Comparison of ENCODE assay signal across 23 cellular contexts in genomic region chr3:42801048-42801620, GRCh38. TPM values are rescaled to one million over a fixed set of nuclear protein-coding genes. Genes with fewer than 3 reads are reported as not detected.
A peak's percentile ranks its signal among the peaks of the same experiment; 100 is the strongest.
DNase-seq lines count a peak whose midpoint lies in the region; ATAC-seq and TF ChIP-seq lines count a peak whose summit lies in the region.
"Had no signal": no experiment of that assay in that cellular context is flagged by ENCODE, and none has a peak within 500 bp of the region (broad histone marks: within the 10 kb centered on the region; RNA-seq: fewer than 3 reads in every experiment).

No MANE protein-coding gene starts in this region.

- H4K20me1 ChIP-seq in Karpas-422 (ENCODE audit: insufficient read depth, low read depth, low read length) = no peaks in the 10 kb centered on the region

- no peak for TF ChIP-seq POLR2A in gastrocnemius medialis (IDR thresholded peaks at IDR 0.05)

- TF ChIP-seq CTCF in WTC11 (IDR thresholded peaks at IDR 0.05) (no peak), gastrocnemius medialis (IDR thresholded peaks at IDR 0.05 in 4 of 5, conservative IDR thresholded peaks at IDR 0.05 in 1 of 5) (no peak), BE2C (IDR thresholded peaks at IDR 0.05; ENCODE audit: low read depth, low read length) (no peak)

- POLR2A ChIA-PET in WTC11 (lab: Charles Lee) = no interaction called here

- H3K9me2 ChIP-seq in Karpas-422 (replicated peaks; ENCODE audit: insufficient read depth, low read length) = no peaks in the 10 kb centered on the region

- H3K27me3 Mint-ChIP-seq in WTC11 (ENCODE audit: low read depth) = peaks cover 16% of the 10 kb centered on the region

- no peak overlapping the region for H3K4me3 Mint-ChIP-seq in WTC11
- H3K4me3 Mint-ChIP-seq: activated CD4-positive, alpha-beta memory T cell treated with anti-CD3 and anti-CD28 coated beads, Interleukin-2, amount 10 ng/mL, durations not matched to agents 7 days and 5 days; CD8-positive, alpha-beta memory T cell; natural killer cell had no signal

- H3K27ac Mint-ChIP-seq in WTC11 = 0 out of 2 replicates have a peak overlapping the region, but pooled peaks have one; percentile 64
- H3K27ac Mint-ChIP-seq: activated CD4-positive, alpha-beta memory T cell treated with anti-CD3 and anti-CD28 coated beads, Interleukin-2, amount 10 ng/mL, durations not matched to agents 7 days and 5 days; natural killer cell had no signal

- CTCF ChIA-PET in WTC11 (lab: Charles Lee) = interaction anchor here (2.2 kb wide), 1 partner anchor 30 kb away, joined by 6 read pairs; no protein-coding TSS in a partner anchor

- H3K36me3 Mint-ChIP-seq in WTC11 = peaks cover 13% of the 10 kb centered on the region
- H3K36me3 Mint-ChIP-seq: natural killer cell had no signal

- DNase-seq in Karpas-422 (no peak), WTC11 (ENCODE audit: low spot score) (no peak), left colon (no peak), gastrocnemius medialis (no peak), AG08395 (ENCODE audit: low spot score) (no peak), GF-D8 (lab: John Stamatoyannopoulos, UW) (no peak), BE2C (no peak)
- DNase-seq in activated CD8-positive, alpha-beta memory T cell treated with anti-CD3 and anti-CD28 coated beads for 24 hours = no peak
- DNase-seq: activated CD4-positive, alpha-beta memory T cell treated with anti-CD3 and anti-CD28 coated beads, Interleukin-2, amount 10 ng/mL, durations not matched to agents 7 days and 5 days; activated CD4-positive, CD25-positive, alpha-beta regulatory T cell; activated gamma-delta T cell; activated T-cell treated with anti-CD3 and anti-CD28 coated beads for 4 hours; CD8-positive, alpha-beta memory T cell; GDM1; head of caudate nucleus; natural killer cell; NCI-H510A treated with DMSO at 0.1 percent for 48 hours; NK-92 treated with Interleukin-12 subunit alpha and Interleukin-12 subunit beta, amount 100 ng/mL, for 24 hours; stimulated activated CD4-positive, alpha-beta T cell treated with anti-CD3 and anti-CD28 coated beads, Interleukin-1b, Interleukin-23, amount 100 ng/mL, for 48 hours; T1000 had no signal

- no peak overlapping the region for H3K9ac ChIP-seq in Karpas-422 (ENCODE audit: low read length)

- H3K4me3 ChIP-seq in Karpas-422 (ENCODE audit: low read length) (no peak overlapping the region), gastrocnemius medialis (no peak overlapping the region), BE2C (ENCODE audit: low read depth, low read length) (no peak overlapping the region)

- peak overlapping the region; percentile 95 for H3K4me2 ChIP-seq in Karpas-422 (ENCODE audit: low read depth, low read length, poor library complexity, severe bottlenecking)

- intact Hi-C loops in left colon (cut with DNase I, micrococcal nuclease) = no loop called here
- intact Hi-C loops in gastrocnemius medialis (cut with DNase I; ENCODE audit: low total_unique reads) = loop anchor here (10.0 kb wide), 1 partner anchor 1586 kb away; no protein-coding TSS in a partner anchor

- H3K79me2 ChIP-seq in Karpas-422 (ENCODE audit: low read length) = peaks cover 58% of the 10 kb centered on the region

- H3K4me1 ChIP-seq in Karpas-422 (ENCODE audit: low read length) = peaks cover 43% of the 10 kb centered on the region
- peaks cover 36 to 41% of the 10 kb centered on the region in 2 donors for H3K4me1 ChIP-seq in gastrocnemius medialis
- H3K4me1 ChIP-seq in BE2C = no peaks in the 10 kb centered on the region; the same call in 1 of the 2 replicates

- H3K27me3 ChIP-seq in Karpas-422 (ENCODE audit: low read length) = no peaks in the 10 kb centered on the region
- H3K27me3 ChIP-seq in gastrocnemius medialis = no peaks in the 10 kb centered on the region
- no peaks in the 10 kb centered on the region for H3K27me3 ChIP-seq in BE2C

- ATAC-seq in WTC11 = no peak
- ATAC-seq in left colon = peak; percentile 19
- ATAC-seq in gastrocnemius medialis = no peak
- ATAC-seq: HCT116, natural killer cell, SK-N-SH treated with all-trans-retinoic acid at 6 μM for 48 hours had no signal

- peaks cover 7% of the 10 kb centered on the region; the same call in 1 of the 2 replicates for H3K36me3 ChIP-seq in Karpas-422 (ENCODE audit: insufficient read depth, low read length)
- no peaks in the 10 kb centered on the region for H3K36me3 ChIP-seq in gastrocnemius medialis
- no peaks in the 10 kb centered on the region for H3K36me3 ChIP-seq in BE2C

- no peaks in the 10 kb centered on the region for H3K9me3 ChIP-seq in Karpas-422 (ENCODE audit: low read length)
- no peaks in the 10 kb centered on the region for H3K9me3 ChIP-seq in gastrocnemius medialis
- H3K9me3 ChIP-seq in BE2C = no peaks in the 10 kb centered on the region

- in situ Hi-C loops in gastrocnemius medialis (cut with MboI; ENCODE audit: low sequenced_read_pairs in 4 of 4) = no loop called here

- no peaks in the 10 kb centered on the region for H3K9me3 Mint-ChIP-seq in WTC11
- H3K9me3 Mint-ChIP-seq: activated CD4-positive, alpha-beta memory T cell treated with anti-CD3 and anti-CD28 coated beads, Interleukin-2, amount 10 ng/mL, durations not matched to agents 7 days and 5 days; CD8-positive, alpha-beta memory T cell; natural killer cell had no signal

- peaks cover 38% of the 10 kb centered on the region for H3K4me1 Mint-ChIP-seq in WTC11

- H2AFZ ChIP-seq in Karpas-422 (ENCODE audit: low read length) = no peak overlapping the region

- H3K27ac ChIP-seq in Karpas-422 (ENCODE audit: low read length) (no peak overlapping the region; the same call in 1 of the 2 replicates), gastrocnemius medialis (peak overlapping the region; percentile 2 to 97 (median 58))

TF ChIP-seq in WTC11, 78 proteins besides CTCF, POLR2A, EP300 and RAD21 (continues in another document):
- no peak for TF ChIP-seq MYBL2 (CRISPR knock-in tag; IDR thresholded peaks at IDR 0.05)
- no peak for TF ChIP-seq ZNF532 (CRISPR knock-in tag; IDR thresholded peaks at IDR 0.05; ENCODE audit: borderline replicate concordance)
- no peak for TF ChIP-seq HMGXB4 (CRISPR knock-in tag; IDR thresholded peaks at IDR 0.05)

RNA-seq across cellular contexts. Expression of gene HIGD1A, which starts 3.2 kb away (rescaled TPM):
- 103 and 207 TPM in 2 replicates for total RNA-seq in Karpas-422 (2014; rRNA removed; shearing (Covaris generic); ENCODE audit: low replicate concordance)
- total RNA-seq in WTC11 (2021) = 74.6 to 80.7 TPM (median 76.2 TPM) in 3 replicates
- 100 to 1,000 TPM; 376 to 377 TPM for total RNA-seq in left colon
- total RNA-seq in gastrocnemius medialis = 100 to 1,000 TPM; 123 to 156 (median 139) TPM
- 47.3 TPM for polyA plus RNA-seq in BE2C (2012; ENCODE audit: insufficient read depth, insufficient read length, low read depth)

RNA-seq across cellular contexts. Expression of gene ACKR2, which starts 8.1 kb away (rescaled TPM):
- 0.43 and 1.9 TPM in 2 replicates for total RNA-seq in Karpas-422 (2014; rRNA removed; shearing (Covaris generic); ENCODE audit: low replicate concordance)
- total RNA-seq in WTC11 (2021) (0.28 to 0.41 TPM (median 0.39 TPM) in 3 replicates), left colon (1 to 10 TPM; 4.9 to 6.3 TPM), gastrocnemius medialis (1 to 10 TPM in 1 of 4 donors, under 1 TPM in 2, not detected in 1; 0.23 to 1.1 (median 0.51) TPM)
- polyA plus RNA-seq in BE2C (2012; ENCODE audit: insufficient read depth, insufficient read length, low read depth) = not detected
- total RNA-seq: RPMI7951 had no signal
- polyA plus RNA-seq: CD8-positive, alpha-beta memory T cell had no signal

RNA-seq across cellular contexts. Expression of gene CCDC13, which starts 28.1 kb away (rescaled TPM):
- total RNA-seq in Karpas-422 (2014; rRNA removed; shearing (Covaris generic); ENCODE audit: low replicate concordance) = 1.9 and 4.2 TPM in 2 replicates
- total RNA-seq in WTC11 (2021) (0.79 TPM in 1 of 3 replicates, not detected in the others), left colon (1 to 10 TPM; 2.0 to 2.3 TPM), gastrocnemius medialis (1 to 10 TPM in 2 of 4 donors, under 1 TPM in 2; 0.12 to 1.5 (median 1.1) TPM)
- 0.80 TPM for polyA plus RNA-seq in BE2C (2012; ENCODE audit: insufficient read depth, insufficient read length, low read depth)
